Comparison of ENCODE assay signal across 2 cellular contexts in genomic region chr19:14112809-14113385, GRCh38.
A peak's percentile ranks its signal among the peaks of the same experiment; 100 is the strongest.
TF ChIP-seq lines count a peak whose summit lies in the region.

No MANE protein-coding gene starts in this region.

TF ChIP-seq in HEK293, 187 proteins besides CTCF, POLR2A, EP300 and RAD21:
- TF ChIP-seq ZNF707 (tag by site-specific recombination; IDR thresholded peaks at IDR 0.05) (no peak), ZNF670 (tag by site-specific recombination; IDR thresholded peaks at IDR 0.05; ENCODE audit: low read depth) (no peak), ZNF341 (tag by site-specific recombination; IDR thresholded peaks at IDR 0.05; ENCODE audit: low read depth) (peak; percentile 57)

TF ChIP-seq in HepG2, 621 proteins besides CTCF, POLR2A, EP300 and RAD21 (continues in another document):
- TF ChIP-seq ZNF142 (CRISPR knock-in tag; IDR thresholded peaks at IDR 0.05), result no peak
- no peak for TF ChIP-seq NFKB2 (CRISPR knock-in tag; IDR thresholded peaks at IDR 0.05; ENCODE audit: borderline replicate concordance)
- TF ChIP-seq, protein P1, sequence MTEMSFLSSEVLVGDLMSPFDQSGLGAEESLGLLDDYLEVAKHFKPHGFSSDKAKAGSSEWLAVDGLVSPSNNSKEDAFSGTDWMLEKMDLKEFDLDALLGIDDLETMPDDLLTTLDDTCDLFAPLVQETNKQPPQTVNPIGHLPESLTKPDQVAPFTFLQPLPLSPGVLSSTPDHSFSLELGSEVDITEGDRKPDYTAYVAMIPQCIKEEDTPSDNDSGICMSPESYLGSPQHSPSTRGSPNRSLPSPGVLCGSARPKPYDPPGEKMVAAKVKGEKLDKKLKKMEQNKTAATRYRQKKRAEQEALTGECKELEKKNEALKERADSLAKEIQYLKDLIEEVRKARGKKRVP (CRISPR knock-in tag; IDR thresholded peaks at IDR 0.05), result no peak
- no peak for TF ChIP-seq PHF20 (CRISPR knock-in tag; IDR thresholded peaks at IDR 0.05)
- TF ChIP-seq RXRB (CRISPR knock-in tag; IDR thresholded peaks at IDR 0.05; ENCODE audit: borderline replicate concordance), result peak; percentile 60; the same call in 1 of the 2 replicates
- TF ChIP-seq ZFX (CRISPR knock-in tag; IDR thresholded peaks at IDR 0.05; ENCODE audit: low read depth), result peak; percentile 60
- no peak for TF ChIP-seq TAF15 (IDR thresholded peaks at IDR 0.05; ENCODE audit: low read depth, low read length, poor library complexity, severe bottlenecking)
- no peak for TF ChIP-seq ZNF709 (CRISPR knock-in tag; IDR thresholded peaks at IDR 0.05)
- peak; percentile 42 for TF ChIP-seq YY1 (IDR thresholded peaks at IDR 0.05; ENCODE audit: insufficient read depth, insufficient replicate concordance, low read depth, low read length)
- TF ChIP-seq ZNF609 (CRISPR knock-in tag; IDR thresholded peaks at IDR 0.05; ENCODE audit: borderline replicate concordance), result no peak; the same call in 1 of the 2 replicates
- no peak for TF ChIP-seq ZNF549 (CRISPR knock-in tag; IDR thresholded peaks at IDR 0.05)
- peak; percentile 48; the same call in 1 of the 2 replicates for TF ChIP-seq ARNTL (CRISPR knock-in tag; IDR thresholded peaks at IDR 0.05)
- no peak for TF ChIP-seq ZNF781 (CRISPR knock-in tag; IDR thresholded peaks at IDR 0.05; ENCODE audit: borderline replicate concordance, not compliant biosample characterization)
- TF ChIP-seq PCBP2 (optimal IDR thresholded peaks at IDR 0.05; ENCODE audit: low read depth, low read length, poor library complexity, severe bottlenecking), result no peak
- no peak for TF ChIP-seq SRSF4 (IDR thresholded peaks at IDR 0.05; ENCODE audit: low read depth, low read length, poor library complexity, severe bottlenecking)
- TF ChIP-seq ETV6 (CRISPR knock-in tag; conservative IDR thresholded peaks at IDR 0.05), result no peak
- no peak for TF ChIP-seq ZNF616 (CRISPR knock-in tag; IDR thresholded peaks at IDR 0.05; ENCODE audit: low read depth)
- TF ChIP-seq, protein P2, sequence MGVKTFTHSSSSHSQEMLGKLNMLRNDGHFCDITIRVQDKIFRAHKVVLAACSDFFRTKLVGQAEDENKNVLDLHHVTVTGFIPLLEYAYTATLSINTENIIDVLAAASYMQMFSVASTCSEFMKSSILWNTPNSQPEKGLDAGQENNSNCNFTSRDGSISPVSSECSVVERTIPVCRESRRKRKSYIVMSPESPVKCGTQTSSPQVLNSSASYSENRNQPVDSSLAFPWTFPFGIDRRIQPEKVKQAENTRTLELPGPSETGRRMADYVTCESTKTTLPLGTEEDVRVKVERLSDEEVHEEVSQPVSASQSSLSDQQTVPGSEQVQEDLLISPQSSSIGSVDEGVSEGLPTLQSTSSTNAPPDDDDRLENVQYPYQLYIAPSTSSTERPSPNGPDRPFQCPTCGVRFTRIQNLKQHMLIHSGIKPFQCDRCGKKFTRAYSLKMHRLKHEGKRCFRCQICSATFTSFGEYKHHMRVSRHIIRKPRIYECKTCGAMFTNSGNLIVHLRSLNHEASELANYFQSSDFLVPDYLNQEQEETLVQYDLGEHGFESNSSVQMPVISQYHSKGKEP (CRISPR knock-in tag; IDR thresholded peaks at IDR 0.05), result no peak
- TF ChIP-seq RFX5 (IDR thresholded peaks at IDR 0.05; ENCODE audit: low read depth, low read length), result no peak
- TF ChIP-seq ZNF713 (CRISPR knock-in tag; IDR thresholded peaks at IDR 0.05), result no peak
- no peak for TF ChIP-seq CENPBD1 (CRISPR knock-in tag; IDR thresholded peaks at IDR 0.05; ENCODE audit: borderline replicate concordance, low read depth)
- TF ChIP-seq REXO4 (CRISPR knock-in tag; IDR thresholded peaks at IDR 0.05; ENCODE audit: borderline replicate concordance), result no peak
- no peak; the same call in 1 of the 2 replicates for TF ChIP-seq PHF8 (CRISPR knock-in tag; IDR thresholded peaks at IDR 0.05)
- TF ChIP-seq ZNF629 (CRISPR knock-in tag; conservative IDR thresholded peaks at IDR 0.05), result peak; percentile 57; the same call in 1 of the 2 replicates
- TF ChIP-seq, protein P3, sequence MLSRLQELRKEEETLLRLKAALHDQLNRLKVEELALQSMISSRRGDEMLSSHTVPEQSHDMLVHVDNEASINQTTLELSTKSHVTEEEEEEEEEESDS (CRISPR knock-in tag; IDR thresholded peaks at IDR 0.05; ENCODE audit: borderline replicate concordance), result no peak
- TF ChIP-seq HNRNPL (IDR thresholded peaks at IDR 0.05; ENCODE audit: low read depth, low read length), result 0 out of 2 replicates have a peak, but pooled peaks have one; percentile 47
- TF ChIP-seq, protein P4, sequence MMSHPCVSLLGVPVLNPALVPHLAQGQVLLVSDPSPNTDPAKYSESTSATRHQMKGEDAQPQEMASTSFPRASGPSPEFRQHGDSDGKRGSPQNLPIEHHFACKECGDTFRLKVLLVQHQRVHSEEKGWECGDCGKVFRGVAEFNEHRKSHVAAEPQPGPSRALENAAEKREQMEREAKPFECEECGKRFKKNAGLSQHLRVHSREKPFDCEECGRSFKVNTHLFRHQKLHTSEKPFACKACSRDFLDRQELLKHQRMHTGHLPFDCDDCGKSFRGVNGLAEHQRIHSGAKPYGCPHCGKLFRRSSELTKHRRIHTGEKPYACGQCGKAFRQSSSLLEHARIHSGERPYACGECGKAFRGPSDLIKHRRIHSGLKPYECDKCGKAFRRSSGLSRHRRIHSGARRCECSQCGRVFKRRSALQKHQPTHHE (CRISPR knock-in tag; IDR thresholded peaks at IDR 0.05; ENCODE audit: borderline replicate concordance), result no peak
- no peak for TF ChIP-seq ZMYM2 (CRISPR knock-in tag; IDR thresholded peaks at IDR 0.05)
- no peak for TF ChIP-seq NR1H2 (CRISPR knock-in tag; IDR thresholded peaks at IDR 0.05; ENCODE audit: borderline replicate concordance, low read depth)
- TF ChIP-seq ZNF761 (CRISPR knock-in tag; conservative IDR thresholded peaks at IDR 0.05), result no peak
- no peak for TF ChIP-seq ZNF3 (CRISPR knock-in tag; IDR thresholded peaks at IDR 0.05)
- TF ChIP-seq RFXANK (CRISPR knock-in tag; IDR thresholded peaks at IDR 0.05), result no peak
- no peak for TF ChIP-seq NFE2 (CRISPR knock-in tag; IDR thresholded peaks at IDR 0.05)
- no peak for TF ChIP-seq DDIT3 (CRISPR knock-in tag; IDR thresholded peaks at IDR 0.05)
- TF ChIP-seq ETV5 (CRISPR knock-in tag; IDR thresholded peaks at IDR 0.05; ENCODE audit: borderline replicate concordance), result peak; percentile 86
- TF ChIP-seq HNRNPH1 (optimal IDR thresholded peaks at IDR 0.05; ENCODE audit: low read depth, low read length), result no peak
- TF ChIP-seq ZNF589 (CRISPR knock-in tag; conservative IDR thresholded peaks at IDR 0.05), result no peak
- TF ChIP-seq THYN1 (CRISPR knock-in tag; IDR thresholded peaks at IDR 0.05; ENCODE audit: borderline replicate concordance, low read depth), result no peak
- TF ChIP-seq CBX1 (IDR thresholded peaks at IDR 0.05; ENCODE audit: low read depth), result no peak
- no peak for TF ChIP-seq ZNF619 (CRISPR knock-in tag; IDR thresholded peaks at IDR 0.05)
- TF ChIP-seq MED1 (CRISPR knock-in tag; IDR thresholded peaks at IDR 0.05), result peak; percentile 27; the same call in 1 of the 2 replicates
- TF ChIP-seq ZNF605 (CRISPR knock-in tag; IDR thresholded peaks at IDR 0.05), result peak; percentile 35; the same call in 1 of the 2 replicates
- no peak for TF ChIP-seq ZNF446 (CRISPR knock-in tag; IDR thresholded peaks at IDR 0.05)
- TF ChIP-seq CBX5 (CRISPR knock-in tag; IDR thresholded peaks at IDR 0.05; ENCODE audit: borderline replicate concordance), result no peak
- no peak for TF ChIP-seq ZNF564 (CRISPR knock-in tag; IDR thresholded peaks at IDR 0.05)
- TF ChIP-seq ZNF878 (CRISPR knock-in tag; IDR thresholded peaks at IDR 0.05), result no peak
- no peak for TF ChIP-seq HDAC6 (IDR thresholded peaks at IDR 0.05; ENCODE audit: low read depth, low read length)
- TF ChIP-seq, protein P5, sequence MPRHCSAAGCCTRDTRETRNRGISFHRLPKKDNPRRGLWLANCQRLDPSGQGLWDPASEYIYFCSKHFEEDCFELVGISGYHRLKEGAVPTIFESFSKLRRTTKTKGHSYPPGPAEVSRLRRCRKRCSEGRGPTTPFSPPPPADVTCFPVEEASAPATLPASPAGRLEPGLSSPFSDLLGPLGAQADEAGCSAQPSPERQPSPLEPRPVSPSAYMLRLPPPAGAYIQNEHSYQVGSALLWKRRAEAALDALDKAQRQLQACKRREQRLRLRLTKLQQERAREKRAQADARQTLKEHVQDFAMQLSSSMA (CRISPR knock-in tag; IDR thresholded peaks at IDR 0.05), result no peak
- TF ChIP-seq, protein P6, sequence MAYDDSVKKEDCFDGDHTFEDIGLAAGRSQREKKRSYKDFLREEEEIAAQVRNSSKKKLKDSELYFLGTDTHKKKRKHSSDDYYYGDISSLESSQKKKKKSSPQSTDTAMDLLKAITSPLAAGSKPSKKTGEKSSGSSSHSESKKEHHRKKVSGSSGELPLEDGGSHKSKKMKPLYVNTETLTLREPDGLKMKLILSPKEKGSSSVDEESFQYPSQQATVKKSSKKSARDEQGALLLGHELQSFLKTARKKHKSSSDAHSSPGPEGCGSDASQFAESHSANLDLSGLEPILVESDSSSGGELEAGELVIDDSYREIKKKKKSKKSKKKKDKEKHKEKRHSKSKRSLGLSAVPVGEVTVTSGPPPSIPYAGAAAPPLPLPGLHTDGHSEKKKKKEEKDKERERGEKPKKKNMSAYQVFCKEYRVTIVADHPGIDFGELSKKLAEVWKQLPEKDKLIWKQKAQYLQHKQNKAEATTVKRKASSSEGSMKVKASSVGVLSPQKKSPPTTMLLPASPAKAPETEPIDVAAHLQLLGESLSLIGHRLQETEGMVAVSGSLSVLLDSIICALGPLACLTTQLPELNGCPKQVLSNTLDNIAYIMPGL (CRISPR knock-in tag; IDR thresholded peaks at IDR 0.05; ENCODE audit: borderline replicate concordance in 1 of 2, low read depth in 1 of 2), result 0 out of 4 replicates have a peak, but pooled peaks of 1 of the 2 experiments have one; percentile 32
